15 cellular contexts compared by ENCODE assay signal in the genomic region with DNA sequence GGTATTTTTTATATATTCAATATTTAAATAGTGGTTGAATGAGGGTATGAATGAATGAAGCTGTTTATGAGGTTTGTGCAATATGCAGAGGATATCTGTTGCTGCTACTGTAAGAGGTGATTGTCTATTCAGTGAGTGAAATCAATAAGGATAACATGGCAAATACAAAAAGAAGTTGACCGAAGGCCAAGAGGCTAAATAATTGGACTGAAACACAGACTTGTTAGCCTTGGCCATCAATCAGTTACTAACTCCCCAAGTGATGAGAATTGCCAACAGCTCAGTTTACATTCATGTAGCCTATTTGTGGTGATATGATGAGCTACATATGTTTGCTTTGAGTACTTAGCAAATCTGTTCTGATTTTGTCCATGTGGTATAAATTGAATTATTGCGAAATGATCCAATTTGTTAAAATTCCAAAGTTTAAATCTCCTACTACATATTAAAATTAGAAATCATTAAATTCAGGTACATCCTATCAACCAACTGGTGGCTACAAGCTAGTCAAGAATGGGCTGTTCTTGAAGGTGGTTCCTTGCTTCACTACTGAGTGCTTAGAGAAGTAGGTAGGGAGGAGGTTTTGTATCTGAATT.
DNase-seq lines count a peak whose midpoint lies in the region; ATAC-seq and TF ChIP-seq lines count a peak whose summit lies in the region.
"Had no signal": no experiment of that assay in that cellular context is flagged by ENCODE, and none has a peak within 500 bp of the region (broad histone marks: within the 10 kb centered on the region; RNA-seq: fewer than 3 reads in every experiment).

No MANE protein-coding gene starts in this region.

- no peak for ATAC-seq in GM21526 (IDR thresholded peaks at IDR 0.05; ENCODE audit: low FRiP score, unreplicated experiment)

- H3K4me1 ChIP-seq in adipocyte (ENCODE audit: control insufficient read depth, insufficient read depth, low read length) (peaks cover 10% of the 10 kb centered on the region), left ventricle myocardium inferior (no peaks in the 10 kb centered on the region)
- H3K4me1 ChIP-seq: A549 had no signal

- no peaks in the 10 kb centered on the region for H3K9me3 ChIP-seq in adipocyte (ENCODE audit: control insufficient read depth, low read length)
- H3K9me3 ChIP-seq in left ventricle myocardium inferior (replicated peaks): no peaks in the 10 kb centered on the region
- H3K9me3 ChIP-seq: A549 had no signal

- intact Hi-C loops in left ventricle myocardium inferior (cut with micrococcal nuclease): no loop called here

- CTCF ChIA-PET in activated CD4-positive, alpha-beta memory T cell treated with anti-CD3 and anti-CD28 coated beads, Interleukin-2, amount 10 ng/mL, durations not matched to agents 7 days and 5 days (lab: Charles Lee): no interaction called here

- no peaks in the 10 kb centered on the region for H3K4me1 Mint-ChIP-seq in activated CD4-positive, alpha-beta memory T cell treated with anti-CD3 and anti-CD28 coated beads, Interleukin-2, amount 10 ng/mL, durations not matched to agents 7 days and 5 days
- H3K4me1 Mint-ChIP-seq: CD4-positive, CD25-positive, alpha-beta regulatory T cell had no signal

- peaks cover 2% of the 10 kb centered on the region for H3K27me3 Mint-ChIP-seq in activated CD4-positive, alpha-beta memory T cell treated with anti-CD3 and anti-CD28 coated beads, Interleukin-2, amount 10 ng/mL, durations not matched to agents 7 days and 5 days
- H3K27me3 Mint-ChIP-seq: CD4-positive, CD25-positive, alpha-beta regulatory T cell had no signal

- no peak overlapping the region for H3K4me3 ChIP-seq in AG10803 (ENCODE audit: low read length)
- no peak overlapping the region for H3K4me3 ChIP-seq in LNCaP clone FGC (ENCODE audit: low read depth, low read length)
- no peak overlapping the region for H3K4me3 ChIP-seq in adipocyte (ENCODE audit: low read length)
- H3K4me3 ChIP-seq in left ventricle myocardium inferior: no peak overlapping the region
- H3K4me3 ChIP-seq: A549, BLaER1 had no signal

- H3K36me3 Mint-ChIP-seq in activated CD4-positive, alpha-beta memory T cell treated with anti-CD3 and anti-CD28 coated beads, Interleukin-2, amount 10 ng/mL, durations not matched to agents 7 days and 5 days (ENCODE audit: low read depth): no peaks in the 10 kb centered on the region
- H3K36me3 Mint-ChIP-seq: CD4-positive, CD25-positive, alpha-beta regulatory T cell had no signal

- H3K9ac ChIP-seq in adipocyte (ENCODE audit: low read length): no peak overlapping the region
- H3K9ac ChIP-seq: BLaER1 had no signal

- no peak overlapping the region for H3K27ac Mint-ChIP-seq in activated CD4-positive, alpha-beta memory T cell treated with anti-CD3 and anti-CD28 coated beads, Interleukin-2, amount 10 ng/mL, durations not matched to agents 7 days and 5 days
- H3K27ac Mint-ChIP-seq: HFFc6 had no signal

- H3K27ac ChIP-seq in left ventricle myocardium inferior (replicated peaks): no peak overlapping the region
- H3K27ac ChIP-seq: A549, BLaER1, HL-60 had no signal

- no peak for TF ChIP-seq CTCF in AG10803 (conservative IDR thresholded peaks at IDR 0.05; ENCODE audit: low read length)
- no peak for TF ChIP-seq CTCF in LNCaP clone FGC (IDR thresholded peaks at IDR 0.05; ENCODE audit: control insufficient read depth, extremely low read depth, insufficient read depth)
- no peak for TF ChIP-seq CTCF in left ventricle myocardium inferior (IDR thresholded peaks at IDR 0.05; ENCODE audit: borderline replicate concordance)

- POLR2A ChIA-PET in activated CD4-positive, alpha-beta memory T cell treated with anti-CD3 and anti-CD28 coated beads, Interleukin-2, amount 10 ng/mL, durations not matched to agents 7 days and 5 days (lab: Charles Lee): no interaction called here

- H3K36me3 ChIP-seq in adipocyte (ENCODE audit: control insufficient read depth, insufficient read depth, low read length, severe bottlenecking): no peaks in the 10 kb centered on the region
- H3K36me3 ChIP-seq in left ventricle myocardium inferior: no peaks in the 10 kb centered on the region
- H3K36me3 ChIP-seq: BLaER1 had no signal

- no peaks in the 10 kb centered on the region for H3K9me3 Mint-ChIP-seq in activated CD4-positive, alpha-beta memory T cell treated with anti-CD3 and anti-CD28 coated beads, Interleukin-2, amount 10 ng/mL, durations not matched to agents 7 days and 5 days
- H3K9me3 Mint-ChIP-seq: CD4-positive, CD25-positive, alpha-beta regulatory T cell; HFFc6 had no signal

- H3K4me3 Mint-ChIP-seq in activated CD4-positive, alpha-beta memory T cell treated with anti-CD3 and anti-CD28 coated beads, Interleukin-2, amount 10 ng/mL, durations not matched to agents 7 days and 5 days: no peak overlapping the region
- H3K4me3 Mint-ChIP-seq: CD4-positive, CD25-positive, alpha-beta regulatory T cell; HFFc6 had no signal

- no peaks in the 10 kb centered on the region for H3K27me3 ChIP-seq in adipocyte (replicated peaks; ENCODE audit: control insufficient read depth, insufficient read depth, low read length)
- H3K27me3 ChIP-seq in left ventricle myocardium inferior (ENCODE audit: low read depth): no peaks in the 10 kb centered on the region
- H3K27me3 ChIP-seq: BLaER1 had no signal

- peak; percentile 33 for DNase-seq in AG10803 (ENCODE audit: low read depth)
- DNase-seq in LNCaP clone FGC (ENCODE audit: low read depth): peak; percentile 10
- peak; percentile 39 for DNase-seq in adipocyte (ENCODE audit: low read depth)
- peak; percentile 72 for DNase-seq in fibroblast of peridontal ligament (ENCODE audit: extremely low read depth)
- DNase-seq in activated CD4-positive, alpha-beta memory T cell treated with anti-CD3 and anti-CD28 coated beads, Interleukin-2, amount 10 ng/mL, durations not matched to agents 7 days and 5 days: no peak
- no peak for DNase-seq in left ventricle myocardium inferior
- no peak for DNase-seq in C1 segment of cervical spinal cord (lab: John Stamatoyannopoulos, UW)
- DNase-seq: CD4-positive, CD25-positive, alpha-beta regulatory T cell; GF-D8; HCEC 1CT; HFFc6 had no signal

Comparison
In these comparisons a context has a peak if more than half of its experiments do, and no peak if none do; other contexts are left out.
1. DNase-seq: peak in AG10803 (single experiment), LNCaP clone FGC (single experiment), adipocyte (single experiment) and fibroblast of peridontal ligament (single experiment); none in activated CD4-positive, alpha-beta memory T cell treated with anti-CD3 and anti-CD28 coated beads, Interleukin-2, amount 10 ng/mL, durations not matched to agents 7 days and 5 days (single experiment), left ventricle myocardium inferior (single experiment) and C1 segment of cervical spinal cord (0 of 14).